24 cellular contexts compared by ENCODE assay signal in the genomic region with DNA sequence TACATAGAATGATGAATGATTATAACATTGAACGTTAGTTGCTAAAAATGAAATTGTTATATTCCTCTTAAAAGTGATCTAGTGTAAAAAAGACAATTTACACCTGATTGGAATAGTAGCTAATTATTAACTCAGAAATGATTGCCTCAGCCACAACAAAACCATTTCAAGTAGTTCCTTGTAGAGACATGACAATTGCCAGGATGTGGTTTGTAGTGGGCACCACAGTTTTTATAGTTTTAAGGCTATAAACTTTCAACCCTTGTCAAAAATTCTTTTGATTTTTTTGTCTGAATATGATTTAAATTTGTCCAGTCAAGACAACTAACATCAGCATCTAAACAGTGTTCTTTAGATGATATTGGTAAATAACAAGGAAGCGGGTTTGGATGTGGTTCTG.
"Had no signal": no experiment of that assay in that cellular context is flagged by ENCODE, and none has a peak within 500 bp of the region (broad histone marks: within the 10 kb centered on the region; RNA-seq: fewer than 3 reads in every experiment).

No MANE protein-coding gene starts in this region.

- H3K36me3 ChIP-seq: brain microvascular endothelial cell, cardiac muscle cell had no signal

- ATAC-seq: activated CD8-positive, alpha-beta memory T cell treated with anti-CD3 and anti-CD28 coated beads, Interleukin-2, amount 10 ng/mL, durations not matched to agents 7 days and 5 days; activated naive CD4-positive, alpha-beta T cell treated with anti-CD3 and anti-CD28 coated beads, Interleukin-2, amount 50 U/mL, for 72 hours; activated naive CD8-positive, alpha-beta T cell treated with anti-CD3 and anti-CD28 coated beads, Interleukin-2, amount 50 U/mL, for 24 hours; T-helper 17 cell had no signal

- H3K4me3 ChIP-seq: cardiac muscle cell, PC-9 had no signal

- H3K27ac ChIP-seq: brain microvascular endothelial cell, cardiac muscle cell, PC-9 had no signal

- H3K27me3 ChIP-seq: brain microvascular endothelial cell, cardiac muscle cell had no signal

- DNase-seq: activated B cell treated with CpG ODN at 0.5 μM for 24 hours; activated CD4-positive, alpha-beta T cell treated with anti-CD3 and anti-CD28 coated beads for 1 hour; activated CD4-positive, alpha-beta T cell treated with anti-CD3 and anti-CD28 coated beads, Interleukin-2, amount 10 ng/mL, durations not matched to agents 24 days and 14 days; activated CD4-positive, alpha-beta T cell treated with anti-CD3 and anti-CD28 coated beads, Interleukin-2, amount 50 U/mL, for 48 hours; activated CD8-positive, alpha-beta memory T cell treated with anti-CD3 and anti-CD28 coated beads, Interleukin-2, amount 10 ng/mL, durations not matched to agents 7 days and 5 days; activated effector memory CD4-positive, alpha-beta T cell treated with anti-CD3 and anti-CD28 coated beads, Interleukin-2, amount 50 U/mL, for 16 hours; activated naive CD4-positive, alpha-beta T cell treated with Interleukin-2 at 50 U/mL for 16 hours; activated naive CD8-positive, alpha-beta T cell treated with anti-CD3 and anti-CD28 coated beads, Interleukin-2, amount 50 U/mL, for 24 hours; activated T-cell treated with anti-CD3 and anti-CD28 coated beads, Interleukin-2, amount 50 U/mL, for 24 hours; amniotic stem cell; brain microvascular endothelial cell; MM.1S; NCI-H1048; NCI-H146; NCI-H187 treated with DMSO at 0.1 percent for 48 hours; NCI-H2081 treated with DMSO at 0.1 percent for 48 hours; NCI-H446; NCI-H524; PC-9; SHP77 treated with DMSO at 0.1 percent for 48 hours; T-helper 17 cell; T-helper 9 cell had no signal
